Comparison of ENCODE assay signal across 1 cellular context in genomic region chr2:100142393-100142792, GRCh38.
TF ChIP-seq lines count a peak whose summit lies in the region.

Gene AFF3 (minus strand): TSS chr2:100142590. CDS start chr2:100104454, 38,136 bp downstream.

TF ChIP-seq in GM12878, 131 proteins besides CTCF, POLR2A, EP300 and RAD21 (continued from another document):
- TF ChIP-seq, protein P1, sequence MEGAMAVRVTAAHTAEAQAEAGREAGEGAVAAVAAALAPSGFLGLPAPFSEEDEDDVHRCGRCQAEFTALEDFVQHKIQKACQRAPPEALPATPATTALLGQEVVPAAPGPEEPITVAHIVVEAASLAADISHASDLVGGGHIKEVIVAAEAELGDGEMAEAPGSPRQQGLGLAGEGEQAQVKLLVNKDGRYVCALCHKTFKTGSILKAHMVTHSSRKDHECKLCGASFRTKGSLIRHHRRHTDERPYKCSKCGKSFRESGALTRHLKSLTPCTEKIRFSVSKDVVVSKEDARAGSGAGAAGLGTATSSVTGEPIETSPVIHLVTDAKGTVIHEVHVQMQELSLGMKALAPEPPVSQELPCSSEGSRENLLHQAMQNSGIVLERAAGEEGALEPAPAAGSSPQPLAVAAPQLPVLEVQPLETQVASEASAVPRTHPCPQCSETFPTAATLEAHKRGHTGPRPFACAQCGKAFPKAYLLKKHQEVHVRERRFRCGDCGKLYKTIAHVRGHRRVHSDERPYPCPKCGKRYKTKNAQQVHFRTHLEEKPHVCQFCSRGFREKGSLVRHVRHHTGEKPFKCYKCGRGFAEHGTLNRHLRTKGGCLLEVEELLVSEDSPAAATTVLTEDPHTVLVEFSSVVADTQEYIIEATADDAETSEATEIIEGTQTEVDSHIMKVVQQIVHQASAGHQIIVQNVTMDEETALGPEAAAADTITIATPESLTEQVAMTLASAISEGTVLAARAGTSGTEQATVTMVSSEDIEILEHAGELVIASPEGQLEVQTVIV (IDR thresholded peaks at IDR 0.05; ENCODE audit: borderline replicate concordance, partially characterized antibody): no peak
- TF ChIP-seq TARDBP (IDR thresholded peaks at IDR 0.05; ENCODE audit: borderline replicate concordance) (0 out of 2 replicates have a peak, but pooled peaks have one; percentile 41), YY1 (IDR thresholded peaks at IDR 0.05; ENCODE audit: low read depth, low read length) (peak; percentile 51; the same call in 1 of the 2 replicates), ZNF24 (IDR thresholded peaks at IDR 0.05) (no peak), ATF7 (IDR thresholded peaks at IDR 0.05; ENCODE audit: low read depth) (no peak), CHD1 (IDR thresholded peaks at IDR 0.05; ENCODE audit: low read depth, low read length) (no peak), EED (IDR thresholded peaks at IDR 0.05; ENCODE audit: low read depth) (peak; percentile 98), SMARCA5 (IDR thresholded peaks at IDR 0.05) (no peak), CREM (IDR thresholded peaks at IDR 0.05; ENCODE audit: low read depth) (peak; percentile 86), HCFC1 (IDR thresholded peaks at IDR 0.05; ENCODE audit: low read length) (no peak), RELB (IDR thresholded peaks at IDR 0.05; ENCODE audit: low read depth) (no peak), ATF3 (IDR thresholded peaks at IDR 0.05; ENCODE audit: borderline replicate concordance, extremely low read depth, low read depth, low read length) (no peak), SRF (IDR thresholded peaks at IDR 0.05; ENCODE audit: low read depth in 2 of 2, low read length in 2 of 2) (peak in 1 of 2 experiments; percentile 70; a peak in 2 of 4 replicates), ZSCAN29 (IDR thresholded peaks at IDR 0.05) (no peak), STAT1 (conservative IDR thresholded peaks at IDR 0.05) (no peak), BRCA1 (IDR thresholded peaks at IDR 0.05; ENCODE audit: low read depth, low read length) (no peak), MYB (IDR thresholded peaks at IDR 0.05; ENCODE audit: borderline replicate concordance, low read depth, low read length) (no peak), RUNX3 (IDR thresholded peaks at IDR 0.05; ENCODE audit: low read length) (peak; percentile 100), SPI1 (IDR thresholded peaks at IDR 0.05; ENCODE audit: borderline replicate concordance, insufficient read depth, low read depth, low read length) (peak; percentile 98)
- TF ChIP-seq, protein P2, sequence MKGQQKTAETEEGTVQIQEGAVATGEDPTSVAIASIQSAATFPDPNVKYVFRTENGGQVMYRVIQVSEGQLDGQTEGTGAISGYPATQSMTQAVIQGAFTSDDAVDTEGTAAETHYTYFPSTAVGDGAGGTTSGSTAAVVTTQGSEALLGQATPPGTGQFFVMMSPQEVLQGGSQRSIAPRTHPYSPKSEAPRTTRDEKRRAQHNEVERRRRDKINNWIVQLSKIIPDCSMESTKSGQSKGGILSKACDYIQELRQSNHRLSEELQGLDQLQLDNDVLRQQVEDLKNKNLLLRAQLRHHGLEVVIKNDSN (IDR thresholded peaks at IDR 0.05; ENCODE audit: borderline replicate concordance, extremely low read length, insufficient read depth, low read depth, low read length): no peak
